ENCODE assay signal across 1 cellular context in the genomic region with DNA sequence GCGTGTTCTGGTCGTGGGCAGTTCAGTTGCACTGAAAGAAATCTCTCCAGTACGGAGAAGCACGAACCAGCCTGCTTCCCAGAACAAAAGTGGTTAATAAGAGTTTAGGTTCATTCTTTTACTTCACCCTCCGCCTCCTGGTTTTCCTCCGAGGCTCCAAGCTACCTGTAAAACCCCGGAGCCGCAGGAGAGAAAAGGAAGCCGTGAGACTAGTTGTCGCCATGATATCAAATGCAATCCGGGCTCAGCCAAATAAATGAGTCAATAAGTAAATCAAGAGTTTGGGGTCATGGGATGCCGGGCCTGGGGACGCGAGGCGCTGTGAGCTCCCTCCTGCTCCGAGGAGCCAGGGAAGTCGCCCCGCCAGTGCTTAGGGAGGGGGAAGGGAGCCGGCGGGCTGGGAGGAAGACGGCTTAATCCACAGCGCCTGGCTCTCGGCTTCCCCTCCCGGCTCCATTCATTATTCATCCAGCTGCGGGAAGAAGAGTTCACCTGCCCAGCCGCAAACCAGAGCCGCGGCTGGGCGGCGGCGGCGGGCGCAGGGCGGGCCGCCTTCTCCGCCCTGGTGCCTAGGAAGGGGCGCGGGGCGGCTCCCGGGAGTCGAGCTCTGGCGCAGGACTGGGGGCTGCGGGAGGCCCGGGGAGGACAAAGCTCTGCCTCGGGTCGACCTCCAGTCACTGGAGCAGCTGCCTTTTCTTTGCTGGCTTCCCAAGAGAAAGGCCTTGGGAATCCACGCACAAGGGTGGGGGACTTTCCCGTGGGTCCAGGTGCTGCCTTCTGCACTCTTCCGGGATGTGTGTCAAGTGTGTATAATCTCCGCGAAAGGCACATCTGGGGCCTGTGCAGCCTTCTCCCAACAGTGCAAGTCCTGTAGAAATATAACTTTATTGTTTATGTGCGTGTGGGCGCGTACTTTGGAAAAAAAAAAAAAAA.
TF ChIP-seq lines count a peak whose summit lies in the region.

No MANE protein-coding gene starts in this region.

TF ChIP-seq in GM12878, 131 proteins besides CTCF, POLR2A, EP300 and RAD21 (continued from another document):
- TF ChIP-seq, protein P1, sequence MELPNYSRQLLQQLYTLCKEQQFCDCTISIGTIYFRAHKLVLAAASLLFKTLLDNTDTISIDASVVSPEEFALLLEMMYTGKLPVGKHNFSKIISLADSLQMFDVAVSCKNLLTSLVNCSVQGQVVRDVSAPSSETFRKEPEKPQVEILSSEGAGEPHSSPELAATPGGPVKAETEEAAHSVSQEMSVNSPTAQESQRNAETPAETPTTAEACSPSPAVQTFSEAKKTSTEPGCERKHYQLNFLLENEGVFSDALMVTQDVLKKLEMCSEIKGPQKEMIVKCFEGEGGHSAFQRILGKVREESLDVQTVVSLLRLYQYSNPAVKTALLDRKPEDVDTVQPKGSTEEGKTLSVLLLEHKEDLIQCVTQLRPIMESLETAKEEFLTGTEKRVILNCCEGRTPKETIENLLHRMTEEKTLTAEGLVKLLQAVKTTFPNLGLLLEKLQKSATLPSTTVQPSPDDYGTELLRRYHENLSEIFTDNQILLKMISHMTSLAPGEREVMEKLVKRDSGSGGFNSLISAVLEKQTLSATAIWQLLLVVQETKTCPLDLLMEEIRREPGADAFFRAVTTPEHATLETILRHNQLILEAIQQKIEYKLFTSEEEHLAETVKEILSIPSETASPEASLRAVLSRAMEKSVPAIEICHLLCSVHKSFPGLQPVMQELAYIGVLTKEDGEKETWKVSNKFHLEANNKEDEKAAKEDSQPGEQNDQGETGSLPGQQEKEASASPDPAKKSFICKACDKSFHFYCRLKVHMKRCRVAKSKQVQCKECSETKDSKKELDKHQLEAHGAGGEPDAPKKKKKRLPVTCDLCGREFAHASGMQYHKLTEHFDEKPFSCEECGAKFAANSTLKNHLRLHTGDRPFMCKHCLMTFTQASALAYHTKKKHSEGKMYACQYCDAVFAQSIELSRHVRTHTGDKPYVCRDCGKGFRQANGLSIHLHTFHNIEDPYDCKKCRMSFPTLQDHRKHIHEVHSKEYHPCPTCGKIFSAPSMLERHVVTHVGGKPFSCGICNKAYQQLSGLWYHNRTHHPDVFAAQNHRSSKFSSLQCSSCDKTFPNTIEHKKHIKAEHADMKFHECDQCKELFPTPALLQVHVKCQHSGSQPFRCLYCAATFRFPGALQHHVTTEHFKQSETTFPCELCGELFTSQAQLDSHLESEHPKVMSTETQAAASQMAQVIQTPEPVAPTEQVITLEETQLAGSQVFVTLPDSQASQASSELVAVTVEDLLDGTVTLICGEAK (IDR thresholded peaks at IDR 0.05; ENCODE audit: borderline replicate concordance) = peak; percentile 66; the same call in 1 of the 2 replicates
- TF ChIP-seq SIN3A (IDR thresholded peaks at IDR 0.05; ENCODE audit: low read depth, low read length) (no peak), IKZF1 (conservative IDR thresholded peaks at IDR 0.05) (peak; percentile 74)
- TF ChIP-seq, protein P2, sequence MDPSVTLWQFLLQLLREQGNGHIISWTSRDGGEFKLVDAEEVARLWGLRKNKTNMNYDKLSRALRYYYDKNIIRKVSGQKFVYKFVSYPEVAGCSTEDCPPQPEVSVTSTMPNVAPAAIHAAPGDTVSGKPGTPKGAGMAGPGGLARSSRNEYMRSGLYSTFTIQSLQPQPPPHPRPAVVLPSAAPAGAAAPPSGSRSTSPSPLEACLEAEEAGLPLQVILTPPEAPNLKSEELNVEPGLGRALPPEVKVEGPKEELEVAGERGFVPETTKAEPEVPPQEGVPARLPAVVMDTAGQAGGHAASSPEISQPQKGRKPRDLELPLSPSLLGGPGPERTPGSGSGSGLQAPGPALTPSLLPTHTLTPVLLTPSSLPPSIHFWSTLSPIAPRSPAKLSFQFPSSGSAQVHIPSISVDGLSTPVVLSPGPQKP (IDR thresholded peaks at IDR 0.05; ENCODE audit: low read depth, low read length) = 0 out of 2 replicates have a peak, but pooled peaks have one; percentile 9
